ENCODE assay signal across 28 cellular contexts in genomic region chr12:38159092-38159551, GRCh38.
"Had no signal": no experiment of that assay in that cellular context is flagged by ENCODE, and none has a peak within 500 bp of the region (broad histone marks: within the 10 kb centered on the region; RNA-seq: fewer than 3 reads in every experiment).

No MANE protein-coding gene starts in this region.

- H3K27ac ChIP-seq: cardiac muscle cell, SK-N-MC had no signal

- H3K36me3 ChIP-seq: cardiac muscle cell had no signal

- H3K27me3 ChIP-seq: cardiac muscle cell had no signal

- H3K4me3 ChIP-seq: cardiac muscle cell, SK-N-MC had no signal

- ATAC-seq: activated T-helper 17 cell treated with anti-CD3 and anti-CD28 coated beads, Interleukin-2, amount 50 U/mL, for 72 hours; Panc1; Right ventricle myocardium inferior; T-cell had no signal

- DNase-seq: activated B cell treated with CpG ODN at 0.5 μM for 24 hours; activated CD4-positive, alpha-beta memory T cell treated with anti-CD3 and anti-CD28 coated beads, Interleukin-2, amount 10 ng/mL, durations not matched to agents 7 days and 5 days; activated CD4-positive, alpha-beta T cell treated with anti-CD3 and anti-CD28 coated beads for 1 hour; activated CD4-positive, alpha-beta T cell treated with anti-CD3 and anti-CD28 coated beads, Interleukin-2, amount 10 ng/mL, durations not matched to agents 7 days and 5 days; activated gamma-delta T cell; activated naive CD4-positive, alpha-beta T cell treated with anti-CD3 and anti-CD28 coated beads for 36 hours; activated T-cell treated with anti-CD3 and anti-CD28 coated beads for 4 hours; activated T-cell treated with anti-CD3 and anti-CD28 coated beads, Interleukin-2, amount 50 U/mL, for 48 hours; amygdala; MM.1S; NCI-H1105 treated with DMSO at 0.1 percent for 48 hours; NCI-H1436 treated with DMSO at 0.1 percent for 48 hours; NCI-H187 treated with DMSO at 0.1 percent for 48 hours; NCI-H2081 treated with DMSO at 0.1 percent for 48 hours; NCI-H446; NCI-H524; NCI-H774; NK-92 treated with Interleukin-12 subunit alpha and Interleukin-12 subunit beta, amount 100 ng/mL, for 24 hours; OCI-M1; RPMI8226; T-cell; T-helper 2 cell; T1000 had no signal
